In genomic region chr1:1631793-1632420, GRCh38 we compare ENCODE assay signal across 11 cellular contexts. TPM values are rescaled to one million over a fixed set of nuclear protein-coding genes. Genes with fewer than 3 reads are reported as not detected.
DNase-seq lines count a peak whose midpoint lies in the region; ATAC-seq and TF ChIP-seq lines count a peak whose summit lies in the region.
"Had no signal": no experiment of that assay in that cellular context is flagged by ENCODE, and none has a peak within 500 bp of the region (broad histone marks: within the 10 kb centered on the region; RNA-seq: fewer than 3 reads in every experiment).

MMP23B (plus strand) TSS chr1:1632173; CDS start chr1:1632219, 46 bp downstream.

- no peaks in the 10 kb centered on the region for H3K9me3 Mint-ChIP-seq in activated T-helper 1 cell treated with anti-CD3 and anti-CD28 coated beads, Interleukin-12 subunit alpha, Interleukin-12 subunit beta, Interleukin-2, Interleukin-4 antibody, amounts not matched to agents 30 ng/mL and 10 ng/mL and 1 ng/mL, durations not matched to agents 14 hours and 24 hours and 36 hours
- H3K9me3 Mint-ChIP-seq in stimulated activated naive B cell treated with anti-CD40 and anti-IgM and Interleukin-4, amounts not matched to agents 10 μg/mL and 1 μg/mL and 100 μg/mL, for 72 hours = peaks cover 0 to 2% of the 10 kb centered on the region in 2 donors

- peak within 1 kb of the TSS; percentile 30 for H3K4me3 Mint-ChIP-seq in activated T-helper 1 cell treated with anti-CD3 and anti-CD28 coated beads, Interleukin-12 subunit alpha, Interleukin-12 subunit beta, Interleukin-2, Interleukin-4 antibody, amounts not matched to agents 30 ng/mL and 10 ng/mL and 1 ng/mL, durations not matched to agents 14 hours and 24 hours and 36 hours
- peak within 1 kb of the TSS; percentile 41 to 55 for H3K4me3 Mint-ChIP-seq in stimulated activated naive B cell treated with anti-CD40 and anti-IgM and Interleukin-4, amounts not matched to agents 10 μg/mL and 1 μg/mL and 100 μg/mL, for 72 hours

- no peaks in the 10 kb centered on the region for H3K4me1 Mint-ChIP-seq in activated T-helper 1 cell treated with anti-CD3 and anti-CD28 coated beads, Interleukin-12 subunit alpha, Interleukin-12 subunit beta, Interleukin-2, Interleukin-4 antibody, amounts not matched to agents 30 ng/mL and 10 ng/mL and 1 ng/mL, durations not matched to agents 14 hours and 24 hours and 36 hours (ENCODE audit: low read depth)
- H3K4me1 Mint-ChIP-seq in stimulated activated naive B cell treated with anti-CD40 and anti-IgM and Interleukin-4, amounts not matched to agents 10 μg/mL and 1 μg/mL and 100 μg/mL, for 72 hours = peaks cover 4 to 5% of the 10 kb centered on the region in 2 donors

- H3K27ac Mint-ChIP-seq in activated T-helper 1 cell treated with anti-CD3 and anti-CD28 coated beads, Interleukin-12 subunit alpha, Interleukin-12 subunit beta, Interleukin-2, Interleukin-4 antibody, amounts not matched to agents 30 ng/mL and 10 ng/mL and 1 ng/mL, durations not matched to agents 14 hours and 24 hours and 36 hours = no peak within 1 kb of the TSS
- H3K27ac Mint-ChIP-seq in stimulated activated naive B cell treated with anti-CD40 and anti-IgM and Interleukin-4, amounts not matched to agents 10 μg/mL and 1 μg/mL and 100 μg/mL, for 72 hours = peak within 1 kb of the TSS; percentile 91

- ATAC-seq in stimulated activated naive B cell treated with anti-CD40 and anti-IgM and Interleukin-4, amounts not matched to agents 10 μg/mL and 1 μg/mL and 100 μg/mL, for 72 hours (replicated peaks) = no peak
- no peak for ATAC-seq in GM18505 (IDR thresholded peaks at IDR 0.05; ENCODE audit: unreplicated experiment)
- no peak for ATAC-seq in GM21381 (IDR thresholded peaks at IDR 0.05; ENCODE audit: unreplicated experiment)
- ATAC-seq: A549 had no signal

- TF ChIP-seq POLR2A in GM18505 (IDR thresholded peaks at IDR 0.05; ENCODE audit: borderline replicate concordance, extremely low read depth, insufficient read depth, insufficient read length) = no peak

- DNase-seq in NCI-H1417 (lab: John Stamatoyannopoulos, UW) (peak in 2 of 3 experiments; percentile 4 to 17), NCI-H1417 treated with DMSO at 0.1 percent for 48 hours (lab: John Stamatoyannopoulos, UW) (no peak), iPS-NIHi7 (ENCODE audit: extremely low spot score) (peak; percentile 73), OCI-M2 (lab: John Stamatoyannopoulos, UW; ENCODE audit: unreplicated experiment) (no peak)
- no peak for DNase-seq in activated T-helper 1 cell treated with anti-CD3 and anti-CD28 coated beads, Interleukin-12 subunit alpha, Interleukin-12 subunit beta, Interleukin-2, Interleukin-4 antibody, amounts not matched to agents 30 ng/mL and 10 ng/mL and 1 ng/mL, durations not matched to agents 14 hours and 24 hours and 36 hours (ENCODE audit: low spot score)
- DNase-seq in stimulated activated naive B cell treated with anti-CD40 and anti-IgM and Interleukin-4, amounts not matched to agents 10 μg/mL and 1 μg/mL and 100 μg/mL, for 72 hours = no peak
- DNase-seq: effector CD4-positive, alpha-beta T cell; SW 1271 had no signal

- peaks cover 4% of the 10 kb centered on the region for H3K27me3 Mint-ChIP-seq in activated T-helper 1 cell treated with anti-CD3 and anti-CD28 coated beads, Interleukin-12 subunit alpha, Interleukin-12 subunit beta, Interleukin-2, Interleukin-4 antibody, amounts not matched to agents 30 ng/mL and 10 ng/mL and 1 ng/mL, durations not matched to agents 14 hours and 24 hours and 36 hours (ENCODE audit: insufficient read depth)
- H3K27me3 Mint-ChIP-seq in stimulated activated naive B cell treated with anti-CD40 and anti-IgM and Interleukin-4, amounts not matched to agents 10 μg/mL and 1 μg/mL and 100 μg/mL, for 72 hours = peaks cover 9 to 11% of the 10 kb centered on the region in 2 donors

- peaks cover 2% of the 10 kb centered on the region for H3K36me3 Mint-ChIP-seq in activated T-helper 1 cell treated with anti-CD3 and anti-CD28 coated beads, Interleukin-12 subunit alpha, Interleukin-12 subunit beta, Interleukin-2, Interleukin-4 antibody, amounts not matched to agents 30 ng/mL and 10 ng/mL and 1 ng/mL, durations not matched to agents 14 hours and 24 hours and 36 hours (ENCODE audit: low read depth)
- peaks cover 4 to 8% of the 10 kb centered on the region in 2 donors for H3K36me3 Mint-ChIP-seq in stimulated activated naive B cell treated with anti-CD40 and anti-IgM and Interleukin-4, amounts not matched to agents 10 μg/mL and 1 μg/mL and 100 μg/mL, for 72 hours

- intact Hi-C loops in activated T-helper 1 cell treated with anti-CD3 and anti-CD28 coated beads, Interleukin-12 subunit alpha, Interleukin-12 subunit beta, Interleukin-2, Interleukin-4 antibody, amounts not matched to agents 30 ng/mL and 10 ng/mL and 1 ng/mL, durations not matched to agents 14 hours and 24 hours and 36 hours (cut with micrococcal nuclease) = loop anchor here (2.0 kb wide), 2 partner anchors 17 to 27 kb away; partner anchors contain the start of genes CDK11B and MIB2

RNA-seq across cellular contexts. Expression of gene MMP23B, which starts in this region (rescaled TPM):
- 0.49 and 0.93 TPM in 2 replicates for total RNA-seq in activated T-helper 1 cell treated with anti-CD3 and anti-CD28 coated beads, Interleukin-12 subunit alpha, Interleukin-12 subunit beta, Interleukin-2, Interleukin-4 antibody, amounts not matched to agents 30 ng/mL and 10 ng/mL and 1 ng/mL, durations not matched to agents 14 hours and 24 hours and 36 hours

Comparison
In these comparisons a context has a peak if more than half of its experiments do, and no peak if none do; other contexts are left out.
1. DNase-seq: peak in NCI-H1417 (2 of 3) and iPS-NIHi7 (single experiment); none in NCI-H1417 treated with DMSO at 0.1 percent for 48 hours (single experiment), activated T-helper 1 cell treated with anti-CD3 and anti-CD28 coated beads, Interleukin-12 subunit alpha, Interleukin-12 subunit beta, Interleukin-2, Interleukin-4 antibody, amounts not matched to agents 30 ng/mL and 10 ng/mL and 1 ng/mL, durations not matched to agents 14 hours and 24 hours and 36 hours (single experiment), stimulated activated naive B cell treated with anti-CD40 and anti-IgM and Interleukin-4, amounts not matched to agents 10 μg/mL and 1 μg/mL and 100 μg/mL, for 72 hours (single experiment) and OCI-M2 (single experiment).